Comparison of ENCODE assay signal across 8 cellular contexts in the genomic region with DNA sequence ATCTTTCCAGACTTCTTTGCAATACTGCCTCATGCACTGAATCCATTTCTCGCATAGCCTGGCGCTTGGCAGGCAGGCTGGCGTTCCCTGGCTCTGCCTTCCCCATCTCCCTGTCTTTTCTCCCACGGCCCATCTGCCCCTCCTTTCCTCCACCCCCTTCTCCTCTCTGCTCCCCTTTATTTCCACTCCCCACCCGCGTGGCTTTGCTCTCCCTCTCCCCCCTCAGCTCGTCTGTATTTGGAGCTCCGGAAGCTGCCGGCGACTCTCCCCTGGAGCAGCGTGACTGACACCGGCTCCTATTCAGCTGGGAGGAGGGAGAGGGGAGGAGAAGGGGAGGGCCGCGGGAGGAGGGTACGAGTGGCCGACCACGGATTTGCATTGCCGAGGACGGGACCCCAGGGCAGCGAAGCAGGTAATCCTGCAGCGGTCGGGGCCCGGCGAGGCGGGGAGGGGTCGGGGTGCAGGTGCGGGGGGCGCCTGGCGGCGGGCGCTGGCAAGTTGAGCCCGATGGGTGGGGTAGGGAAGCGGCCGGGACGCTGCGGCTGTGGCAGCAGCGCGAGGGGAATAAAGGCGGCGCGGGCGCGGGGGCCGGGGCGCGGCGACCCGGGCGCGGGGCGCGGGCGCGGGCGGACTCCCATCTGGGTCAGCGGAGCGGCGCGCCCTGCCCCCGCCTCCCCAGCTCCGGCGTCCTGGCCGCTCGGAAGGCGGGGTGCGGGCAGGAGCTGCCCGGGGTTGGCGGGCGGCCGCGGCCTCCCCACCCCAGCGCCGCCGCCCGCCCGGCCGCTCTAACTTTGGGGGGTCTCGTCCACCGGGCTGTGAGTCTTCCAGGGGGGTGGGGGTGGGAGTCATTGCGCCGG. TPM values are rescaled to one million over a fixed set of nuclear protein-coding genes. Genes with fewer than 3 reads are reported as not detected.
DNase-seq lines count a peak whose midpoint lies in the region; ATAC-seq, FAIRE-seq and TF ChIP-seq lines count a peak whose summit lies in the region.

A gene with protein sequence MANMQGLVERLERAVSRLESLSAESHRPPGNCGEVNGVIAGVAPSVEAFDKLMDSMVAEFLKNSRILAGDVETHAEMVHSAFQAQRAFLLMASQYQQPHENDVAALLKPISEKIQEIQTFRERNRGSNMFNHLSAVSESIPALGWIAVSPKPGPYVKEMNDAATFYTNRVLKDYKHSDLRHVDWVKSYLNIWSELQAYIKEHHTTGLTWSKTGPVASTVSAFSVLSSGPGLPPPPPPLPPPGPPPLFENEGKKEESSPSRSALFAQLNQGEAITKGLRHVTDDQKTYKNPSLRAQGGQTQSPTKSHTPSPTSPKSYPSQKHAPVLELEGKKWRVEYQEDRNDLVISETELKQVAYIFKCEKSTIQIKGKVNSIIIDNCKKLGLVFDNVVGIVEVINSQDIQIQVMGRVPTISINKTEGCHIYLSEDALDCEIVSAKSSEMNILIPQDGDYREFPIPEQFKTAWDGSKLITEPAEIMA (plus strand): TSS at position 261 of the 857 bp plus-strand sequence. CDS start 27,961 bp downstream, outside the sequence.

- H4K8ac ChIP-seq in H1 (ENCODE audit: extremely low read depth, insufficient read depth, low read length): peak within 1 kb of the TSS; percentile 59; the same call in 1 of the 2 replicates

- TF ChIP-seq POLR2A in H1 (IDR thresholded peaks at IDR 0.05; ENCODE audit: control extremely low read depth in 1 of 2, low read depth in 2 of 2, low read length in 2 of 2) (no peak), HepG2 (IDR thresholded peaks at IDR 0.05; ENCODE audit: insufficient read depth in 1 of 2, low read depth in 2 of 2, low read length in 2 of 2) (peak in 1 of 2 experiments; percentile 42; a peak in 2 of 4 replicates), stomach (IDR thresholded peaks at IDR 0.05) (no peak)

- peak within 1 kb of the TSS; percentile 84 for H3K56ac ChIP-seq in H1 (replicated peaks; ENCODE audit: insufficient read length, low read depth, low read length)

- no peak within 1 kb of the TSS for H3K4ac ChIP-seq in H1 (replicated peaks; ENCODE audit: insufficient read length, low read depth, low read length)

- peak within 1 kb of the TSS; percentile 85 for H4K5ac ChIP-seq in H1 (ENCODE audit: insufficient read length, low read depth, low read length)

- H3K14ac ChIP-seq in H1 (ENCODE audit: insufficient read length): no peak within 1 kb of the TSS

- H3K9me3 ChIP-seq in SJCRH30 (replicated peaks): no peaks in the 10 kb centered on the region
- H3K9me3 ChIP-seq in H1 (ENCODE audit: insufficient read depth in 2 of 2, low read depth in 1 of 2, low read length in 1 of 2): 0 out of 4 replicates have a peak, but pooled peaks cover 0 to 5% of the 10 kb centered on the region in 2 experiments
- no peaks in the 10 kb centered on the region for H3K9me3 ChIP-seq in HepG2 (ENCODE audit: low read length)
- no peaks in the 10 kb centered on the region for H3K9me3 ChIP-seq in stomach

- CTCF ChIA-PET in H1 (lab: Charles Lee; ENCODE audit: partially characterized antibody) (interaction anchor here (1.3 to 1.4 kb wide), 2 partner anchors 111 to 188 kb away, joined by 3 read pairs; no protein-coding TSS in a partner anchor), HepG2 (lab: Yijun Ruan, JAX; ENCODE audit: low intra/inter-chr PET ratio, low total read pairs) (no interaction called here)

- H3K27ac ChIP-seq in SJCRH30 (peak within 1 kb of the TSS; percentile 57), H1 (ENCODE audit: low read depth, low read length) (peak within 1 kb of the TSS; percentile 69; the same call in 1 of the 2 replicates), HepG2 (ENCODE audit: extremely low read length, insufficient read depth, low read length) (peak within 1 kb of the TSS; percentile 55), stomach (peak within 1 kb of the TSS in 4 of 5 donors; percentile 67 to 90 (median 82))

- H2BK5ac ChIP-seq in H1 (ENCODE audit: low read depth, low read length): peak within 1 kb of the TSS; percentile 86

- H3K4me1 ChIP-seq in SJCRH30 (peaks cover 5% of the 10 kb centered on the region; the same call in 1 of the 2 replicates), H1 (replicated peaks in 1 of 4; ENCODE audit: control insufficient read depth in 3 of 4, insufficient read depth in 4 of 4, low read length in 3 of 4) (peaks cover 0 to 3% (median 0%) of the 10 kb centered on the region in 4 experiments; a peak in 2 of 7 replicates), HepG2 (ENCODE audit: insufficient read depth, low read length) (peaks cover 45% of the 10 kb centered on the region), stomach (peaks cover 0 to 18% (median 16%) of the 10 kb centered on the region in 4 donors)

- 2% methylated on average over 9 of the region's 81 CpGs; no CpG with 5 or more reads in 1 of the 2 experiments for WGBS in H1 (ENCODE audit: extremely low coverage in 1 of 2, insufficient coverage in 1 of 2, insufficient read length in 1 of 2, insufficient replicate concordance in 2 of 2, low coverage in 1 of 2, low lambda C conversion rate in 2 of 2, missing lambda C conversion rate in 1 of 2), 2 experiments
- 1% methylated on average over 14 of the region's 81 CpGs for WGBS in HepG2 (ENCODE audit: low lambda C conversion rate)
- WGBS in stomach, 5 donors: 1 to 3% (median 1%) methylated on average over 14 to 80 of the region's 81 CpGs

- TF ChIP-seq CTCF in AG10803 (conservative IDR thresholded peaks at IDR 0.05; ENCODE audit: low read length) (no peak), HFF-Myc (IDR thresholded peaks at IDR 0.05; ENCODE audit: low read depth, low read length, missing control alignments) (no peak), H1 (IDR thresholded peaks at IDR 0.05; ENCODE audit: control extremely low read depth in 1 of 3, insufficient read depth in 1 of 3, low read depth in 1 of 3, low read length in 3 of 3) (no peak), HepG2 (CRISPR knock-in tag; IDR thresholded peaks at IDR 0.05) (peak; percentile 13; the same call in 1 of the 2 replicates), stomach (IDR thresholded peaks at IDR 0.05) (no peak)

- H3K18ac ChIP-seq in H1 (ENCODE audit: extremely low read depth, low read length): peak within 1 kb of the TSS; percentile 60; the same call in 1 of the 2 replicates

- TF ChIP-seq RAD21 in H1 (IDR thresholded peaks at IDR 0.05 in 1 of 2, conservative IDR thresholded peaks at IDR 0.05 in 1 of 2; ENCODE audit: low read depth in 2 of 2, low read length in 2 of 2): no peak; a peak in 1 of 4 replicates
- TF ChIP-seq RAD21 in HepG2 (CRISPR knock-in tag; IDR thresholded peaks at IDR 0.05): no peak

- DNase-seq in AG10803 (ENCODE audit: low read depth) (peak; percentile 76), HFF-Myc (ENCODE audit: extremely low read depth, low read depth) (no peak), SJCRH30 (peak; percentile 76 to 79), H1 (ENCODE audit: low read depth in 1 of 2, low spot score in 2 of 2) (peak; percentile 54 to 83), HepG2 (ENCODE audit: low spot score) (peak; percentile 65), stomach (peak; percentile 28)
- DNase-seq in activated CD8-positive, alpha-beta memory T cell treated with anti-CD3 and anti-CD28 coated beads, Interleukin-2, amount 50 U/mL, for 48 hours: no peak

- BruUV-seq in HepG2 (replicated peaks; lab: Mats Ljungman, UMichigan): no TSS peak

- peaks cover 7% of the 10 kb centered on the region for H3K23me2 ChIP-seq in H1 (ENCODE audit: low read depth, low read length)

- peak within 1 kb of the TSS; percentile 91 for H2BK12ac ChIP-seq in H1 (ENCODE audit: low read depth, low read length)

- H3K79me1 ChIP-seq in H1 (ENCODE audit: low read depth, low read length): no peaks in the 10 kb centered on the region

- peaks cover 0 to 27% of the 10 kb centered on the region in 2 experiments; a peak in 2 of 4 replicates for H3K79me2 ChIP-seq in H1 (ENCODE audit: control insufficient read depth in 1 of 2, insufficient read depth in 2 of 2, low read length in 2 of 2)
- H3K79me2 ChIP-seq in HepG2 (ENCODE audit: insufficient read depth, low read length): peaks cover 21% of the 10 kb centered on the region

- no peak within 1 kb of the TSS for H2BK20ac ChIP-seq in H1 (ENCODE audit: low read length)

- in situ Hi-C loops in HepG2 (cut with HindIII; ENCODE audit: extremely low pct_ligation_motif_present, low pct_unique_long_range_greater_than_20kb): no loop called here

- H2BK15ac ChIP-seq in H1 (ENCODE audit: low read length): peak within 1 kb of the TSS; percentile 49; the same call in 1 of the 2 replicates

- H4K20me1 ChIP-seq in H1 (replicated peaks in 1 of 2; ENCODE audit: control insufficient read depth in 1 of 2, insufficient read depth in 2 of 2, low read length in 2 of 2) (no peaks in the 10 kb centered on the region), HepG2 (ENCODE audit: insufficient read depth, low read length) (no peaks in the 10 kb centered on the region)

- FAIRE-seq in H1 (lab: Jason Lieb, UNC): no peak
- FAIRE-seq in HepG2 (lab: Jason Lieb, UNC): no peak

- H2BK120ac ChIP-seq in H1 (replicated peaks; ENCODE audit: low read depth, low read length): peak within 1 kb of the TSS; percentile 66

- H3K27me3 ChIP-seq in SJCRH30 (no peaks in the 10 kb centered on the region), H1 (replicated peaks in 1 of 4; ENCODE audit: control insufficient read depth in 3 of 4, extremely low read depth in 1 of 4, insufficient read depth in 3 of 4, low read length in 3 of 4) (no peaks in the 10 kb centered on the region), HepG2 (ENCODE audit: control insufficient read depth in 1 of 2, insufficient read depth in 2 of 2, low read length in 2 of 2) (peaks cover 0 to 6% of the 10 kb centered on the region in 2 experiments; a peak in 1 of 5 replicates), stomach (peaks cover 0 to 15% (median 4%) of the 10 kb centered on the region in 3 donors)

- TF ChIP-seq EP300 in H1 (IDR thresholded peaks at IDR 0.05; ENCODE audit: borderline replicate concordance in 1 of 2, low read depth in 2 of 2, low read length in 2 of 2) (no peak), HepG2 (IDR thresholded peaks at IDR 0.05; ENCODE audit: low read depth in 2 of 2, low read length in 2 of 2) (peak in 1 of 2 experiments; percentile 11; a peak in 1 of 4 replicates), HepG2 (CRISPR knock-in tag; IDR thresholded peaks at IDR 0.05; ENCODE audit: borderline replicate concordance) (peak; percentile 21; the same call in 1 of the 2 replicates), stomach (IDR thresholded peaks at IDR 0.05) (no peak)

- H4K91ac ChIP-seq in H1 (replicated peaks; ENCODE audit: insufficient read length, low read length): peak within 1 kb of the TSS; percentile 88

- intact Hi-C loops in HepG2 (cut with micrococcal nuclease; ENCODE audit: unreplicated experiment): loop anchor here (2.0 kb wide), 2 partner anchors 39 to 113 kb away; a partner anchor contains a TSS
- intact Hi-C loops in stomach (cut with DNase I; ENCODE audit: low total_unique reads): no loop called here

- H2AK5ac ChIP-seq in H1 (ENCODE audit: low read depth, low read length): no peak within 1 kb of the TSS; the same call in 1 of the 2 replicates

- peak within 1 kb of the TSS; percentile 79 to 91 for H3K4me2 ChIP-seq in H1 (ENCODE audit: insufficient read depth in 1 of 2, low read depth in 2 of 2, low read length in 2 of 2)
- peak within 1 kb of the TSS; percentile 96 for H3K4me2 ChIP-seq in HepG2 (ENCODE audit: low read depth, low read length)

- POLR2A ChIA-PET in H1 (lab: Charles Lee; ENCODE audit: partially characterized antibody): interaction anchor here (0.7 to 2.1 kb wide), 9 partner anchors 9 to 113 kb away, joined by 3 to 7 read pairs (median 4); a partner anchor contains a TSS
- POLR2A ChIA-PET in HepG2 (lab: Yijun Ruan, JAX): interaction anchor here (0.7 to 3.0 kb wide), 12 partner anchors 9 to 184 kb away, joined by 3 to 33 read pairs (median 3); no protein-coding TSS in a partner anchor

- H3K9ac ChIP-seq in H1 (replicated peaks in 1 of 4; ENCODE audit: extremely low read depth in 1 of 4, low read depth in 3 of 4, low read length in 3 of 4) (peak within 1 kb of the TSS; percentile 56 to 89 (median 70)), HepG2 (ENCODE audit: insufficient read depth, low read depth, low read length) (peak within 1 kb of the TSS; percentile 81)

- peak within 1 kb of the TSS; percentile 72 for H3K4me3 ChIP-seq in AG10803 (ENCODE audit: low read length)
- peak within 1 kb of the TSS; percentile 65 for H3K4me3 ChIP-seq in HFF-Myc (replicated peaks; ENCODE audit: low read depth, low read length)
- peak within 1 kb of the TSS; percentile 73 for H3K4me3 ChIP-seq in SJCRH30
- peak within 1 kb of the TSS; percentile 54 to 88 (median 62) for H3K4me3 ChIP-seq in H1 (ENCODE audit: extremely low read depth in 1 of 4, insufficient read depth in 2 of 4, low read depth in 3 of 4, low read length in 4 of 4)
- H3K4me3 ChIP-seq in HepG2 (replicated peaks in 1 of 3; ENCODE audit: insufficient read depth in 1 of 3, low read depth in 2 of 3, low read length in 3 of 3): peak within 1 kb of the TSS; percentile 86 to 89 (median 86)
- peak within 1 kb of the TSS; percentile 68 to 88 (median 78) for H3K4me3 ChIP-seq in stomach

- H3K23ac ChIP-seq in H1 (ENCODE audit: insufficient read length): no peak within 1 kb of the TSS

- peak within 1 kb of the TSS; percentile 91 for H2AFZ ChIP-seq in H1 (ENCODE audit: low read length)
- H2AFZ ChIP-seq in HepG2 (ENCODE audit: low read length): peak within 1 kb of the TSS; percentile 82

- H3K36me3 ChIP-seq in SJCRH30: no peaks in the 10 kb centered on the region
- H3K36me3 ChIP-seq in H1 (ENCODE audit: control insufficient read depth in 2 of 4, insufficient read depth in 4 of 4, low read length in 3 of 4): peaks cover 0 to 3% (median 0%) of the 10 kb centered on the region in 4 experiments; a peak in 2 of 8 replicates
- H3K36me3 ChIP-seq in HepG2 (replicated peaks in 1 of 2; ENCODE audit: control insufficient read depth in 1 of 2, insufficient read depth in 2 of 2, low read length in 2 of 2): no peaks in the 10 kb centered on the region
- no peaks in the 10 kb centered on the region for H3K36me3 ChIP-seq in stomach

- peak; percentile 92 for ATAC-seq in HepG2
- ATAC-seq in HG03135 (IDR thresholded peaks at IDR 0.05; ENCODE audit: unreplicated experiment): no peak

RNA-seq across cellular contexts. Expression of the gene that starts here (rescaled TPM):
- 15.1 and 16.6 TPM in 2 replicates for total RNA-seq in SJCRH30 (2014; rRNA removed; shearing (Covaris generic))
- 8.2 and 10.0 TPM in 2 replicates for total RNA-seq in H1 (2021; fragmentation: NEBNext Ultra II Directional; extraction: Animal tissue kit (Norgen Biotek cat#: 25700))
- polyA plus RNA-seq in H1 (2011; rRNA removed) (6.4 and 7.2 TPM in 2 replicates), HepG2 (2011; rRNA removed) (35.7 and 53.1 TPM in 2 replicates), stomach (1 to 10 TPM in 2 of 3 donors, under 1 TPM in 1; 0.61 to 5.2 (median 2.0) TPM)
- polyA plus RNA-seq in H1 (2011; cell fraction: cytosol; rRNA removed): 11.1 TPM
- 5.8 TPM for polyA plus RNA-seq in H1 (2011; cell fraction: nucleus; rRNA removed)
- 7.0 to 13.4 TPM (median 9.3 TPM) in 4 replicates for polyA plus RNA-seq in H1 (2012, experiment 1 of 2)
- polyA plus RNA-seq in H1 (2012, experiment 2 of 2): 0.76 TPM
- 10.8 TPM for polyA plus RNA-seq in H1 (2013, experiment 1 of 2)
- 9.1 TPM for polyA plus RNA-seq in H1 (2013, experiment 2 of 2)
- polyA minus RNA-seq in H1 (2011; rRNA and poly(A)+ RNA removed): 13.2 and 14.8 TPM in 2 replicates
- 9.7 TPM for polyA minus RNA-seq in H1 (2011; cell fraction: cytosol; rRNA and poly(A)+ RNA removed)
- 13.2 TPM for polyA minus RNA-seq in H1 (2011; cell fraction: nucleus; rRNA and poly(A)+ RNA removed)
- total RNA-seq in HepG2 (2016; rRNA removed; fragmentation: Illumina TruSeq; extraction: Trizol) (7.9 and 8.8 TPM in 2 replicates), stomach (10 to 100 TPM in 2 of 5 donors, 1 to 10 TPM in 3; 2.3 to 78.8 (median 7.0) TPM)
- total RNA-seq in HepG2 (2016; cell fraction: cytosol; rRNA removed; fragmentation: Illumina TruSeq; extraction: Trizol; ENCODE audit: low read depth): 1.9 TPM in 2 replicates
- total RNA-seq in HepG2 (2016; cell fraction: insoluble cytoplasmic fraction; rRNA removed; fragmentation: Illumina TruSeq; extraction: Trizol): 6.6 and 7.6 TPM in 2 replicates
- total RNA-seq in HepG2 (2016; cell fraction: membrane; rRNA removed; fragmentation: Illumina TruSeq; extraction: Trizol): 3.4 and 4.3 TPM in 2 replicates
- 6.9 and 9.0 TPM in 2 replicates for total RNA-seq in HepG2 (2016; cell fraction: nucleus; rRNA removed; fragmentation: Illumina TruSeq; extraction: Trizol)
- polyA plus RNA-seq in HepG2 (2011; cell fraction: cytosol; rRNA removed): 24.4 and 25.6 TPM in 2 replicates
- polyA plus RNA-seq in HepG2 (2011; cell fraction: nucleus; rRNA removed): 50.2 and 52.1 TPM in 2 replicates
- 29.4 and 36.2 TPM in 2 replicates for polyA plus RNA-seq in HepG2 (2012)
- polyA plus RNA-seq in HepG2 (2016; cell fraction: cytosol; fragmentation: Illumina TruSeq; extraction: Trizol; ENCODE audit: low read depth): 0.93 and 1.5 TPM in 2 replicates
- polyA plus RNA-seq in HepG2 (2016; cell fraction: insoluble cytoplasmic fraction; fragmentation: Illumina TruSeq; extraction: Trizol; ENCODE audit: low read depth): 11.5 and 12.1 TPM in 2 replicates
- polyA plus RNA-seq in HepG2 (2016; cell fraction: membrane; fragmentation: Illumina TruSeq; extraction: Trizol; ENCODE audit: low read depth): 2.0 and 2.6 TPM in 2 replicates
- 17.9 and 19.7 TPM in 2 replicates for polyA plus RNA-seq in HepG2 (2016; cell fraction: nucleus; fragmentation: Illumina TruSeq; extraction: Trizol; ENCODE audit: insufficient read depth, low read depth)
- polyA minus RNA-seq in HepG2 (2011; rRNA and poly(A)+ RNA removed; ENCODE audit: low replicate concordance): 15.5 and 33.6 TPM in 2 replicates
- polyA minus RNA-seq in HepG2 (2011; cell fraction: cytosol; rRNA and poly(A)+ RNA removed): 26.6 and 28.9 TPM in 2 replicates
- 42.9 and 47.0 TPM in 2 replicates for polyA minus RNA-seq in HepG2 (2011; cell fraction: nucleus; rRNA and poly(A)+ RNA removed)

Comparison
In these comparisons a context has a peak if more than half of its experiments do, and no peak if none do; other contexts are left out.
1. DNase-seq: peak in AG10803 (single experiment), SJCRH30 (2 of 2), H1 (2 of 2), HepG2 (single experiment) and stomach (single experiment); none in HFF-Myc (single experiment) and activated CD8-positive, alpha-beta memory T cell treated with anti-CD3 and anti-CD28 coated beads, Interleukin-2, amount 50 U/mL, for 48 hours (single experiment).
2. Peak in every context shown above with its lines, with median percentiles within 50 percentile points of each other: H3K4me3 ChIP-seq and H3K27ac ChIP-seq.